1 cellular context compared by ENCODE assay signal in the genomic region with DNA sequence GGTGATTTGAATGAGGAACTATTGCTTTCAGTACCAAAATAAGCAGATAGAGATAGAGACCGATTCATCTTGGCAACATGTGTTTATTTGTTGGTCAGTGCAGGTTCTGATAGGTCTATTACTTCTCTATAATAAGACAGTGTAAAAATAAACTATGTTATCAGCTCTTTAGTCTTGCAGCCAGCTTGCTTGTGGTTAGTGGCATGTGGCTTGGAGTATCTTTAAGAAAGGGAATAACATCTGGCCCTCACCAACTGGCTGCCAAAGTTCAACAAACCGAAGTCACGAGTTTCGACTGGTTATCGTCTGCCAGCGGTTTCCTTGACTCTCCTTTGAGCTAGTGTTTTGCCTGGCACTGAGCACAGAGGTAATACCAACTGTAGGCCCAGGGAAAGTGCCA.
A peak's percentile ranks its signal among the peaks of the same experiment; 100 is the strongest.
TF ChIP-seq lines count a peak whose summit lies in the region.

No MANE protein-coding gene starts in this region.

TF ChIP-seq in GM12878, 131 proteins besides CTCF, POLR2A, EP300 and RAD21 (continued from another document and continues in another):
- TF ChIP-seq, protein P1, sequence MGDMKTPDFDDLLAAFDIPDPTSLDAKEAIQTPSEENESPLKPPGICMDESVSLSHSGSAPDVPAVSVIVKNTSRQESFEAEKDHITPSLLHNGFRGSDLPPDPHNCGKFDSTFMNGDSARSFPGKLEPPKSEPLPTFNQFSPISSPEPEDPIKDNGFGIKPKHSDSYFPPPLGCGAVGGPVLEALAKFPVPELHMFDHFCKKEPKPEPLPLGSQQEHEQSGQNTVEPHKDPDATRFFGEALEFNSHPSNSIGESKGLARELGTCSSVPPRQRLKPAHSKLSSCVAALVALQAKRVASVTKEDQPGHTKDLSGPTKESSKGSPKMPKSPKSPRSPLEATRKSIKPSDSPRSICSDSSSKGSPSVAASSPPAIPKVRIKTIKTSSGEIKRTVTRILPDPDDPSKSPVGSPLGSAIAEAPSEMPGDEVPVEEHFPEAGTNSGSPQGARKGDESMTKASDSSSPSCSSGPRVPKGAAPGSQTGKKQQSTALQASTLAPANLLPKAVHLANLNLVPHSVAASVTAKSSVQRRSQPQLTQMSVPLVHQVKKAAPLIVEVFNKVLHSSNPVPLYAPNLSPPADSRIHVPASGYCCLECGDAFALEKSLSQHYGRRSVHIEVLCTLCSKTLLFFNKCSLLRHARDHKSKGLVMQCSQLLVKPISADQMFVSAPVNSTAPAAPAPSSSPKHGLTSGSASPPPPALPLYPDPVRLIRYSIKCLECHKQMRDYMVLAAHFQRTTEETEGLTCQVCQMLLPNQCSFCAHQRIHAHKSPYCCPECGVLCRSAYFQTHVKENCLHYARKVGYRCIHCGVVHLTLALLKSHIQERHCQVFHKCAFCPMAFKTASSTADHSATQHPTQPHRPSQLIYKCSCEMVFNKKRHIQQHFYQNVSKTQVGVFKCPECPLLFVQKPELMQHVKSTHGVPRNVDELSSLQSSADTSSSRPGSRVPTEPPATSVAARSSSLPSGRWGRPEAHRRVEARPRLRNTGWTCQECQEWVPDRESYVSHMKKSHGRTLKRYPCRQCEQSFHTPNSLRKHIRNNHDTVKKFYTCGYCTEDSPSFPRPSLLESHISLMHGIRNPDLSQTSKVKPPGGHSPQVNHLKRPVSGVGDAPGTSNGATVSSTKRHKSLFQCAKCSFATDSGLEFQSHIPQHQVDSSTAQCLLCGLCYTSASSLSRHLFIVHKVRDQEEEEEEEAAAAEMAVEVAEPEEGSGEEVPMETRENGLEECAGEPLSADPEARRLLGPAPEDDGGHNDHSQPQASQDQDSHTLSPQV (IDR thresholded peaks at IDR 0.05) = no peak
- TF ChIP-seq CBFB (IDR thresholded peaks at IDR 0.05; ENCODE audit: low read depth) = no peak
- TF ChIP-seq, protein P2, sequence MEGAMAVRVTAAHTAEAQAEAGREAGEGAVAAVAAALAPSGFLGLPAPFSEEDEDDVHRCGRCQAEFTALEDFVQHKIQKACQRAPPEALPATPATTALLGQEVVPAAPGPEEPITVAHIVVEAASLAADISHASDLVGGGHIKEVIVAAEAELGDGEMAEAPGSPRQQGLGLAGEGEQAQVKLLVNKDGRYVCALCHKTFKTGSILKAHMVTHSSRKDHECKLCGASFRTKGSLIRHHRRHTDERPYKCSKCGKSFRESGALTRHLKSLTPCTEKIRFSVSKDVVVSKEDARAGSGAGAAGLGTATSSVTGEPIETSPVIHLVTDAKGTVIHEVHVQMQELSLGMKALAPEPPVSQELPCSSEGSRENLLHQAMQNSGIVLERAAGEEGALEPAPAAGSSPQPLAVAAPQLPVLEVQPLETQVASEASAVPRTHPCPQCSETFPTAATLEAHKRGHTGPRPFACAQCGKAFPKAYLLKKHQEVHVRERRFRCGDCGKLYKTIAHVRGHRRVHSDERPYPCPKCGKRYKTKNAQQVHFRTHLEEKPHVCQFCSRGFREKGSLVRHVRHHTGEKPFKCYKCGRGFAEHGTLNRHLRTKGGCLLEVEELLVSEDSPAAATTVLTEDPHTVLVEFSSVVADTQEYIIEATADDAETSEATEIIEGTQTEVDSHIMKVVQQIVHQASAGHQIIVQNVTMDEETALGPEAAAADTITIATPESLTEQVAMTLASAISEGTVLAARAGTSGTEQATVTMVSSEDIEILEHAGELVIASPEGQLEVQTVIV (IDR thresholded peaks at IDR 0.05; ENCODE audit: borderline replicate concordance, partially characterized antibody) = no peak
- TF ChIP-seq DPF2 (IDR thresholded peaks at IDR 0.05) = 0 out of 2 replicates have a peak, but pooled peaks have one; percentile 33
- TF ChIP-seq, protein P3, sequence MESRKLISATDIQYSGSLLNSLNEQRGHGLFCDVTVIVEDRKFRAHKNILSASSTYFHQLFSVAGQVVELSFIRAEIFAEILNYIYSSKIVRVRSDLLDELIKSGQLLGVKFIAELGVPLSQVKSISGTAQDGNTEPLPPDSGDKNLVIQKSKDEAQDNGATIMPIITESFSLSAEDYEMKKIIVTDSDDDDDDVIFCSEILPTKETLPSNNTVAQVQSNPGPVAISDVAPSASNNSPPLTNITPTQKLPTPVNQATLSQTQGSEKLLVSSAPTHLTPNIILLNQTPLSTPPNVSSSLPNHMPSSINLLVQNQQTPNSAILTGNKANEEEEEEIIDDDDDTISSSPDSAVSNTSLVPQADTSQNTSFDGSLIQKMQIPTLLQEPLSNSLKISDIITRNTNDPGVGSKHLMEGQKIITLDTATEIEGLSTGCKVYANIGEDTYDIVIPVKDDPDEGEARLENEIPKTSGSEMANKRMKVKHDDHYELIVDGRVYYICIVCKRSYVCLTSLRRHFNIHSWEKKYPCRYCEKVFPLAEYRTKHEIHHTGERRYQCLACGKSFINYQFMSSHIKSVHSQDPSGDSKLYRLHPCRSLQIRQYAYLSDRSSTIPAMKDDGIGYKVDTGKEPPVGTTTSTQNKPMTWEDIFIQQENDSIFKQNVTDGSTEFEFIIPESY (IDR thresholded peaks at IDR 0.05) = no peak
- no peak for TF ChIP-seq NBN (IDR thresholded peaks at IDR 0.05)
- no peak; the same call in 1 of the 2 replicates for TF ChIP-seq TBL1XR1 (IDR thresholded peaks at IDR 0.05; ENCODE audit: low read depth, low read length)
- TF ChIP-seq ESRRA (IDR thresholded peaks at IDR 0.05; ENCODE audit: low read length) = no peak
- TF ChIP-seq HCFC1 (IDR thresholded peaks at IDR 0.05; ENCODE audit: low read length) = no peak
- TF ChIP-seq ETV6 (conservative IDR thresholded peaks at IDR 0.05 in 1 of 2, IDR thresholded peaks at IDR 0.05 in 1 of 2; ENCODE audit: borderline replicate concordance in 1 of 2, low read depth in 1 of 2) = no peak
- TF ChIP-seq ZZZ3 (IDR thresholded peaks at IDR 0.05; ENCODE audit: control insufficient read depth, insufficient read length, low read depth) = no peak
- TF ChIP-seq, protein P4, sequence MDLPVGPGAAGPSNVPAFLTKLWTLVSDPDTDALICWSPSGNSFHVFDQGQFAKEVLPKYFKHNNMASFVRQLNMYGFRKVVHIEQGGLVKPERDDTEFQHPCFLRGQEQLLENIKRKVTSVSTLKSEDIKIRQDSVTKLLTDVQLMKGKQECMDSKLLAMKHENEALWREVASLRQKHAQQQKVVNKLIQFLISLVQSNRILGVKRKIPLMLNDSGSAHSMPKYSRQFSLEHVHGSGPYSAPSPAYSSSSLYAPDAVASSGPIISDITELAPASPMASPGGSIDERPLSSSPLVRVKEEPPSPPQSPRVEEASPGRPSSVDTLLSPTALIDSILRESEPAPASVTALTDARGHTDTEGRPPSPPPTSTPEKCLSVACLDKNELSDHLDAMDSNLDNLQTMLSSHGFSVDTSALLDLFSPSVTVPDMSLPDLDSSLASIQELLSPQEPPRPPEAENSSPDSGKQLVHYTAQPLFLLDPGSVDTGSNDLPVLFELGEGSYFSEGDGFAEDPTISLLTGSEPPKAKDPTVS (IDR thresholded peaks at IDR 0.05; ENCODE audit: low read depth, low read length) = no peak
- no peak for TF ChIP-seq MYB (IDR thresholded peaks at IDR 0.05; ENCODE audit: borderline replicate concordance, low read depth, low read length)
- 0 out of 2 replicates have a peak, but pooled peaks have one; percentile 51 for TF ChIP-seq ATF7 (IDR thresholded peaks at IDR 0.05; ENCODE audit: low read depth)
- no peak for TF ChIP-seq CEBPB (IDR thresholded peaks at IDR 0.05; ENCODE audit: borderline replicate concordance in 1 of 2, low read depth in 2 of 2, low read length in 2 of 2)
- TF ChIP-seq PAX5 (IDR thresholded peaks at IDR 0.05; ENCODE audit: borderline replicate concordance, low read depth, low read length) = peak; percentile 43; the same call in 1 of the 2 replicates
- TF ChIP-seq, protein P5, sequence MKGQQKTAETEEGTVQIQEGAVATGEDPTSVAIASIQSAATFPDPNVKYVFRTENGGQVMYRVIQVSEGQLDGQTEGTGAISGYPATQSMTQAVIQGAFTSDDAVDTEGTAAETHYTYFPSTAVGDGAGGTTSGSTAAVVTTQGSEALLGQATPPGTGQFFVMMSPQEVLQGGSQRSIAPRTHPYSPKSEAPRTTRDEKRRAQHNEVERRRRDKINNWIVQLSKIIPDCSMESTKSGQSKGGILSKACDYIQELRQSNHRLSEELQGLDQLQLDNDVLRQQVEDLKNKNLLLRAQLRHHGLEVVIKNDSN (IDR thresholded peaks at IDR 0.05; ENCODE audit: borderline replicate concordance, extremely low read length, insufficient read depth, low read depth, low read length) = no peak
- TF ChIP-seq FOXM1 (IDR thresholded peaks at IDR 0.05; ENCODE audit: low read depth, low read length) = no peak
- no peak for TF ChIP-seq SUPT20H (IDR thresholded peaks at IDR 0.05; ENCODE audit: borderline replicate concordance, control insufficient read depth, low read depth, low read length)
- no peak for TF ChIP-seq TAF1 (IDR thresholded peaks at IDR 0.05; ENCODE audit: borderline replicate concordance, low read depth, low read length)
- TF ChIP-seq ASH2L (IDR thresholded peaks at IDR 0.05; ENCODE audit: borderline replicate concordance, low read depth) = no peak
- TF ChIP-seq ZNF622 (IDR thresholded peaks at IDR 0.05) = no peak
- peak; percentile 81 for TF ChIP-seq MEF2A (IDR thresholded peaks at IDR 0.05; ENCODE audit: insufficient read depth, low read depth, low read length)
- no peak for TF ChIP-seq KDM1A (IDR thresholded peaks at IDR 0.05; ENCODE audit: borderline replicate concordance)
- no peak for TF ChIP-seq ZNF687 (IDR thresholded peaks at IDR 0.05)
- TF ChIP-seq CHD4 (IDR thresholded peaks at IDR 0.05) = no peak
- TF ChIP-seq, protein P6, sequence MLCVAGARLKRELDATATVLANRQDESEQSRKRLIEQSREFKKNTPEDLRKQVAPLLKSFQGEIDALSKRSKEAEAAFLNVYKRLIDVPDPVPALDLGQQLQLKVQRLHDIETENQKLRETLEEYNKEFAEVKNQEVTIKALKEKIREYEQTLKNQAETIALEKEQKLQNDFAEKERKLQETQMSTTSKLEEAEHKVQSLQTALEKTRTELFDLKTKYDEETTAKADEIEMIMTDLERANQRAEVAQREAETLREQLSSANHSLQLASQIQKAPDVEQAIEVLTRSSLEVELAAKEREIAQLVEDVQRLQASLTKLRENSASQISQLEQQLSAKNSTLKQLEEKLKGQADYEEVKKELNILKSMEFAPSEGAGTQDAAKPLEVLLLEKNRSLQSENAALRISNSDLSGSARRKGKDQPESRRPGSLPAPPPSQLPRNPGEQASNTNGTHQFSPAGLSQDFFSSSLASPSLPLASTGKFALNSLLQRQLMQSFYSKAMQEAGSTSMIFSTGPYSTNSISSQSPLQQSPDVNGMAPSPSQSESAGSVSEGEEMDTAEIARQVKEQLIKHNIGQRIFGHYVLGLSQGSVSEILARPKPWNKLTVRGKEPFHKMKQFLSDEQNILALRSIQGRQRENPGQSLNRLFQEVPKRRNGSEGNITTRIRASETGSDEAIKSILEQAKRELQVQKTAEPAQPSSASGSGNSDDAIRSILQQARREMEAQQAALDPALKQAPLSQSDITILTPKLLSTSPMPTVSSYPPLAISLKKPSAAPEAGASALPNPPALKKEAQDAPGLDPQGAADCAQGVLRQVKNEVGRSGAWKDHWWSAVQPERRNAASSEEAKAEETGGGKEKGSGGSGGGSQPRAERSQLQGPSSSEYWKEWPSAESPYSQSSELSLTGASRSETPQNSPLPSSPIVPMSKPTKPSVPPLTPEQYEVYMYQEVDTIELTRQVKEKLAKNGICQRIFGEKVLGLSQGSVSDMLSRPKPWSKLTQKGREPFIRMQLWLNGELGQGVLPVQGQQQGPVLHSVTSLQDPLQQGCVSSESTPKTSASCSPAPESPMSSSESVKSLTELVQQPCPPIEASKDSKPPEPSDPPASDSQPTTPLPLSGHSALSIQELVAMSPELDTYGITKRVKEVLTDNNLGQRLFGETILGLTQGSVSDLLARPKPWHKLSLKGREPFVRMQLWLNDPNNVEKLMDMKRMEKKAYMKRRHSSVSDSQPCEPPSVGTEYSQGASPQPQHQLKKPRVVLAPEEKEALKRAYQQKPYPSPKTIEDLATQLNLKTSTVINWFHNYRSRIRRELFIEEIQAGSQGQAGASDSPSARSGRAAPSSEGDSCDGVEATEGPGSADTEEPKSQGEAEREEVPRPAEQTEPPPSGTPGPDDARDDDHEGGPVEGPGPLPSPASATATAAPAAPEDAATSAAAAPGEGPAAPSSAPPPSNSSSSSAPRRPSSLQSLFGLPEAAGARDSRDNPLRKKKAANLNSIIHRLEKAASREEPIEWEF (IDR thresholded peaks at IDR 0.05; ENCODE audit: insufficient replicate concordance, low read depth, low read length) = no peak
- TF ChIP-seq BCL3 (IDR thresholded peaks at IDR 0.05; ENCODE audit: borderline replicate concordance, insufficient read depth, low read depth, low read length, poor library complexity, severe bottlenecking) = no peak
- TF ChIP-seq SMARCA5 (IDR thresholded peaks at IDR 0.05) = no peak
- TF ChIP-seq ZNF24 (IDR thresholded peaks at IDR 0.05) = no peak
- no peak for TF ChIP-seq BACH1 (IDR thresholded peaks at IDR 0.05; ENCODE audit: borderline replicate concordance)
- no peak for TF ChIP-seq IRF4 (IDR thresholded peaks at IDR 0.05; ENCODE audit: low read depth, low read length)
- no peak for TF ChIP-seq FOS (IDR thresholded peaks at IDR 0.05; ENCODE audit: borderline replicate concordance, extremely low read depth, insufficient read length)
- no peak for TF ChIP-seq NR2C2 (IDR thresholded peaks at IDR 0.05; ENCODE audit: borderline replicate concordance, control insufficient read depth, insufficient read length, low read depth)
